ENCODE assay signal across 1 cellular context in genomic region chr12:32477714-32478113, GRCh38.
TF ChIP-seq lines count a peak whose summit lies in the region.

No MANE protein-coding gene starts in this region.

TF ChIP-seq in GM23338, 12 proteins besides CTCF, POLR2A, EP300 and RAD21 (continued from another document):
- TF ChIP-seq, protein P1, sequence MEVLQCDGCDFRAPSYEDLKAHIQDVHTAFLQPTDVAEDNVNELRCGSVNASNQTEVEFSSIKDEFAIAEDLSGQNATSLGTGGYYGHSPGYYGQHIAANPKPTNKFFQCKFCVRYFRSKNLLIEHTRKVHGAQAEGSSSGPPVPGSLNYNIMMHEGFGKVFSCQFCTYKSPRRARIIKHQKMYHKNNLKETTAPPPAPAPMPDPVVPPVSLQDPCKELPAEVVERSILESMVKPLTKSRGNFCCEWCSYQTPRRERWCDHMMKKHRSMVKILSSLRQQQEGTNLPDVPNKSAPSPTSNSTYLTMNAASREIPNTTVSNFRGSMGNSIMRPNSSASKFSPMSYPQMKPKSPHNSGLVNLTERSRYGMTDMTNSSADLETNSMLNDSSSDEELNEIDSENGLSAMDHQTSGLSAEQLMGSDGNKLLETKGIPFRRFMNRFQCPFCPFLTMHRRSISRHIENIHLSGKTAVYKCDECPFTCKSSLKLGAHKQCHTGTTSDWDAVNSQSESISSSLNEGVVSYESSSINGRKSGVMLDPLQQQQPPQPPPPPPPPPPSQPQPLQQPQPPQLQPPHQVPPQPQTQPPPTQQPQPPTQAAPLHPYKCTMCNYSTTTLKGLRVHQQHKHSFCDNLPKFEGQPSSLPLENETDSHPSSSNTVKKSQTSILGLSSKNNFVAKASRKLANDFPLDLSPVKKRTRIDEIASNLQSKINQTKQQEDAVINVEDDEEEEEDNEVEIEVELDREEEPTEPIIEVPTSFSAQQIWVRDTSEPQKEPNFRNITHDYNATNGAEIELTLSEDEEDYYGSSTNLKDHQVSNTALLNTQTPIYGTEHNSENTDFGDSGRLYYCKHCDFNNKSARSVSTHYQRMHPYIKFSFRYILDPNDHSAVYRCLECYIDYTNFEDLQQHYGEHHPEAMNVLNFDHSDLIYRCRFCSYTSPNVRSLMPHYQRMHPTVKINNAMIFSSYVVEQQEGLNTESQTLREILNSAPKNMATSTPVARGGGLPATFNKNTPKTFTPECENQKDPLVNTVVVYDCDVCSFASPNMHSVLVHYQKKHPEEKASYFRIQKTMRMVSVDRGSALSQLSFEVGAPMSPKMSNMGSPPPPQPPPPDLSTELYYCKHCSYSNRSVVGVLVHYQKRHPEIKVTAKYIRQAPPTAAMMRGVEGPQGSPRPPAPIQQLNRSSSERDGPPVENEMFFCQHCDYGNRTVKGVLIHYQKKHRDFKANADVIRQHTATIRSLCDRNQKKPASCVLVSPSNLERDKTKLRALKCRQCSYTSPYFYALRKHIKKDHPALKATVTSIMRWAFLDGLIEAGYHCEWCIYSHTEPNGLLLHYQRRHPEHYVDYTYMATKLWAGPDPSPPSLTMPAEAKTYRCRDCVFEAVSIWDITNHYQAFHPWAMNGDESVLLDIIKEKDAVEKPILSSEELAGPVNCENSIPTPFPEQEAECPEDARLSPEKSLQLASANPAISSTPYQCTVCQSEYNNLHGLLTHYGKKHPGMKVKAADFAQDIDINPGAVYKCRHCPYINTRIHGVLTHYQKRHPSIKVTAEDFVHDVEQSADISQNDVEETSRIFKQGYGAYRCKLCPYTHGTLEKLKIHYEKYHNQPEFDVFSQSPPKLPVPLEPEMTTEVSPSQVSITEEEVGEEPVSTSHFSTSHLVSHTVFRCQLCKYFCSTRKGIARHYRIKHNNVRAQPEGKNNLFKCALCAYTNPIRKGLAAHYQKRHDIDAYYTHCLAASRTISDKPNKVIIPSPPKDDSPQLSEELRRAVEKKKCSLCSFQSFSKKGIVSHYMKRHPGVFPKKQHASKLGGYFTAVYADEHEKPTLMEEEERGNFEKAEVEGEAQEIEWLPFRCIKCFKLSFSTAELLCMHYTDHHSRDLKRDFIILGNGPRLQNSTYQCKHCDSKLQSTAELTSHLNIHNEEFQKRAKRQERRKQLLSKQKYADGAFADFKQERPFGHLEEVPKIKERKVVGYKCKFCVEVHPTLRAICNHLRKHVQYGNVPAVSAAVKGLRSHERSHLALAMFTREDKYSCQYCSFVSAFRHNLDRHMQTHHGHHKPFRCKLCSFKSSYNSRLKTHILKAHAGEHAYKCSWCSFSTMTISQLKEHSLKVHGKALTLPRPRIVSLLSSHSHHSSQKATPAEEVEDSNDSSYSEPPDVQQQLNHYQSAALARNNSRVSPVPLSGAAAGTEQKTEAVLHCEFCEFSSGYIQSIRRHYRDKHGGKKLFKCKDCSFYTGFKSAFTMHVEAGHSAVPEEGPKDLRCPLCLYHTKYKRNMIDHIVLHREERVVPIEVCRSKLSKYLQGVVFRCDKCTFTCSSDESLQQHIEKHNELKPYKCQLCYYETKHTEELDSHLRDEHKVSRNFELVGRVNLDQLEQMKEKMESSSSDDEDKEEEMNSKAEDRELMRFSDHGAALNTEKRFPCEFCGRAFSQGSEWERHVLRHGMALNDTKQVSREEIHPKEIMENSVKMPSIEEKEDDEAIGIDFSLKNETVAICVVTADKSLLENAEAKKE (CRISPR knock-in tag; IDR thresholded peaks at IDR 0.05), result no peak
- TF ChIP-seq CREB1 (CRISPR knock-in tag; IDR thresholded peaks at IDR 0.05; ENCODE audit: low read depth), result no peak
- TF ChIP-seq EZH2 (IDR thresholded peaks at IDR 0.05; ENCODE audit: low read depth, unreplicated experiment), result no peak
- TF ChIP-seq JUNB (IDR thresholded peaks at IDR 0.05; ENCODE audit: unreplicated experiment), result no peak
